Comparison of ENCODE assay signal across 20 cellular contexts in the genomic region with DNA sequence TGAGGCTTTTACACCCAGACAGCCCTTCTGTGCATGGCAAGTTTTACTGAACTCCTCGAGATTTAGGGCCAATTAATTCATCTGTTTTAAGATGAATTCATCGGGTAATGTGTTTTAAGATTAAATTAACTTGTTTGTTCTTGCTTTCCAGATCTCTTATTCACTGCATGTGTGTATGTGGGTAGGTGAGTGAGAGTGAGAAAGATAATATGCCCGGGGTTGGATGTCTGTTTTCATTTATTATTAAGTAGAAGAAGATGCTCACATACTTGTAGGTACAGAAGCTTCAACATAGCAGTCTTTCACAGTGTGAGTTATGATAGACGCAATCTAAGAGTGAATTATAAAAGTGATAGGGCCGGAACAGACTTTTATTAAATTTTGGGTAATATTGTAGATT.
DNase-seq lines count a peak whose midpoint lies in the region; ATAC-seq and TF ChIP-seq lines count a peak whose summit lies in the region.
"Had no signal": no experiment of that assay in that cellular context is flagged by ENCODE, and none has a peak within 500 bp of the region (broad histone marks: within the 10 kb centered on the region; RNA-seq: fewer than 3 reads in every experiment).

No MANE protein-coding gene starts in this region.

- H3K4ac ChIP-seq in IMR-90 (ENCODE audit: low read depth, low read length), result no peak overlapping the region

- no peak overlapping the region for H3K27ac ChIP-seq in IMR-90 (ENCODE audit: insufficient read depth, low read length)
- H3K27ac ChIP-seq: BLaER1 had no signal

- no peak overlapping the region for H3K18ac ChIP-seq in IMR-90 (ENCODE audit: low read depth, low read length)

- H3K4me2 ChIP-seq in IMR-90 (ENCODE audit: low read depth, low read length), result no peak overlapping the region
- H3K4me2 ChIP-seq: BLaER1 had no signal

- H3K4me3 Mint-ChIP-seq in mesothelial cell of epicardium, result no peak overlapping the region
- H3K4me3 Mint-ChIP-seq: CD14-positive monocyte; CD4-positive, alpha-beta memory T cell; CD4-positive, CD25-positive, alpha-beta regulatory T cell; CD8-positive, alpha-beta memory T cell had no signal

- no peaks in the 10 kb centered on the region for H4K20me1 ChIP-seq in IMR-90 (ENCODE audit: insufficient read depth, low read length)
- H4K20me1 ChIP-seq: BLaER1 had no signal

- H4K5ac ChIP-seq in IMR-90 (ENCODE audit: low read depth, low read length), result 0 out of 2 replicates have a peak overlapping the region, but pooled peaks have one; percentile 41

- H3K4me1 Mint-ChIP-seq in mesothelial cell of epicardium, result no peaks in the 10 kb centered on the region
- H3K4me1 Mint-ChIP-seq: CD14-positive monocyte had no signal

- no peak overlapping the region for H3K56ac ChIP-seq in IMR-90 (ENCODE audit: extremely low read depth, insufficient read depth, low read length)

- peaks cover 1% of the 10 kb centered on the region; the same call in 1 of the 2 replicates for H3K9me1 ChIP-seq in IMR-90 (ENCODE audit: insufficient read depth, low read length)

- TF ChIP-seq POLR2A in IMR-90 (IDR thresholded peaks at IDR 0.05; ENCODE audit: low read depth, low read length), result no peak

- H3K9me3 Mint-ChIP-seq in mesothelial cell of epicardium, result peaks cover 4% of the 10 kb centered on the region
- H3K9me3 Mint-ChIP-seq: CD8-positive, alpha-beta memory T cell had no signal

- H3K36me3 Mint-ChIP-seq in mesothelial cell of epicardium, result peaks cover 9% of the 10 kb centered on the region

- H2BK20ac ChIP-seq in IMR-90 (ENCODE audit: low read depth, low read length), result no peak overlapping the region

- H3K27me3 Mint-ChIP-seq in mesothelial cell of epicardium (ENCODE audit: low read depth), result no peaks in the 10 kb centered on the region
- H3K27me3 Mint-ChIP-seq: CD4-positive, alpha-beta memory T cell; CD4-positive, CD25-positive, alpha-beta regulatory T cell; CD8-positive, alpha-beta memory T cell had no signal

- no peak overlapping the region for H4K8ac ChIP-seq in IMR-90 (ENCODE audit: low read depth in 2 of 2, low read length in 2 of 2)

- in situ Hi-C loops in IMR-90 (cut with MboI; ENCODE audit: low sequenced_read_pairs), result no loop called here

- H2BK15ac ChIP-seq in IMR-90 (ENCODE audit: low read depth, low read length), result peak overlapping the region; percentile 33; the same call in 1 of the 3 replicates

- no peak overlapping the region for H3K4me3 ChIP-seq in IMR-90 (ENCODE audit: insufficient read depth, low read depth, low read length)
- H3K4me3 ChIP-seq: BLaER1 had no signal

- H3K9ac ChIP-seq in IMR-90 (ENCODE audit: low read depth, low read length), result no peak overlapping the region
- H3K9ac ChIP-seq: BLaER1 had no signal

- no peak overlapping the region for H4K91ac ChIP-seq in IMR-90 (ENCODE audit: insufficient read depth, low read depth, low read length)

- no peak overlapping the region for H2AK9ac ChIP-seq in IMR-90 (replicated peaks; ENCODE audit: low read depth, low read length, poor library complexity)

- POLR2A ChIA-PET in IMR-90 (lab: Charles Lee; ENCODE audit: unreplicated experiment), result no interaction called here

- DNase-seq in IMR-90 (no peak), cerebellar nuclear complex (lab: John Stamatoyannopoulos, UW) (no peak), mesothelial cell of epicardium (ENCODE audit: low spot score in 2 of 2, unreplicated experiment in 2 of 2) (no peak), NCI-H2081 treated with DMSO at 0.1 percent for 48 hours (lab: John Stamatoyannopoulos, UW) (no peak)
- DNase-seq: 8988T; ACHN; BE2C; CD4-positive, alpha-beta memory T cell; CD4-positive, CD25-positive, alpha-beta regulatory T cell; CD8-positive, alpha-beta memory T cell; COR-L47; DMS153; DMS53; DMS79; DND-41; EL; GF-D8 had no signal

- CTCF ChIA-PET in IMR-90 (lab: Yijun Ruan, JAX), result no interaction called here

- H3K27me3 ChIP-seq in IMR-90 (ENCODE audit: control insufficient read depth, insufficient read depth, low read length), result no peaks in the 10 kb centered on the region
- H3K27me3 ChIP-seq: BE2C, BLaER1 had no signal

- intact Hi-C loops in IMR-90 (cut with micrococcal nuclease), result no loop called here

- no peaks in the 10 kb centered on the region for H3K9me3 ChIP-seq in IMR-90 (ENCODE audit: control insufficient read depth, insufficient read depth, low read length)
- H3K9me3 ChIP-seq: BE2C had no signal

- H2BK5ac ChIP-seq in IMR-90 (ENCODE audit: low read depth, low read length, poor library complexity, severe bottlenecking), result no peak overlapping the region

- H3K79me1 ChIP-seq in IMR-90 (ENCODE audit: low read depth in 1 of 2, low read length in 2 of 2), result peaks cover 6 to 11% of the 10 kb centered on the region in 2 experiments

- no peak overlapping the region for H3K27ac Mint-ChIP-seq in mesothelial cell of epicardium
- H3K27ac Mint-ChIP-seq: CD14-positive monocyte; CD4-positive, alpha-beta memory T cell; CD4-positive, CD25-positive, alpha-beta regulatory T cell; CD8-positive, alpha-beta memory T cell had no signal

- no peak overlapping the region for H2AFZ ChIP-seq in IMR-90 (replicated peaks; ENCODE audit: low read length, poor library complexity)

- no peak overlapping the region for H2BK120ac ChIP-seq in IMR-90 (ENCODE audit: low read depth, low read length)

- ATAC-seq in IMR-90 (ENCODE audit: low read depth) (no peak), SK-N-SH treated with all-trans-retinoic acid at 6 μM for 48 hours (peak; percentile 55; the same call in 1 of the 3 replicates)

- H3K14ac ChIP-seq in IMR-90 (replicated peaks; ENCODE audit: low read depth, low read length), result no peak overlapping the region

- no peak for TF ChIP-seq RAD21 in IMR-90 (IDR thresholded peaks at IDR 0.05; ENCODE audit: low read length)

- peaks cover 4% of the 10 kb centered on the region for H3K4me1 ChIP-seq in IMR-90 (ENCODE audit: control insufficient read depth, insufficient read depth, low read length)
- H3K4me1 ChIP-seq: BLaER1 had no signal

- TF ChIP-seq CTCF in IMR-90 (conservative IDR thresholded peaks at IDR 0.05; ENCODE audit: low read depth, low read length) (no peak), mesothelial cell of epicardium (IDR thresholded peaks at IDR 0.05; ENCODE audit: unreplicated experiment) (no peak)

- no peaks in the 10 kb centered on the region for H3K36me3 ChIP-seq in IMR-90 (ENCODE audit: control insufficient read depth, insufficient read depth, low read length)
- H3K36me3 ChIP-seq: BE2C had no signal

- 100% methylated on average over 1 of the region's 5 CpGs for WGBS in IMR-90 (ENCODE audit: extremely low coverage in 2 of 2, insufficient read length in 1 of 2), 2 experiments

- no peak overlapping the region for H2AK5ac ChIP-seq in IMR-90 (ENCODE audit: low read depth, low read length)

- dilution Hi-C loops in IMR-90 (cut with HindIII; ENCODE audit: low sequenced_read_pairs, unreplicated experiment), result no loop called here

- H3K23ac ChIP-seq in IMR-90 (ENCODE audit: low read depth, low read length), result no peak overlapping the region

- BruUV-seq in IMR-90 (replicated peaks; lab: Mats Ljungman, UMichigan), result no TSS peak

TF ChIP-seq in IMR-90, 13 proteins besides CTCF, POLR2A, EP300 and RAD21 (continues in another document):
- TF ChIP-seq CHD1 (IDR thresholded peaks at IDR 0.05; ENCODE audit: low read depth, low read length), result no peak
- TF ChIP-seq RCOR1 (IDR thresholded peaks at IDR 0.05; ENCODE audit: insufficient replicate concordance, low read length), result no peak
- no peak for TF ChIP-seq RFX5 (IDR thresholded peaks at IDR 0.05; ENCODE audit: low read depth, low read length)
- no peak for TF ChIP-seq MAFK (IDR thresholded peaks at IDR 0.05; ENCODE audit: low read depth, low read length)
- TF ChIP-seq MXI1 (IDR thresholded peaks at IDR 0.05; ENCODE audit: borderline replicate concordance, low read depth, low read length), result no peak
- TF ChIP-seq CEBPB (IDR thresholded peaks at IDR 0.05; ENCODE audit: low read depth, low read length), result no peak
- TF ChIP-seq, protein P1, sequence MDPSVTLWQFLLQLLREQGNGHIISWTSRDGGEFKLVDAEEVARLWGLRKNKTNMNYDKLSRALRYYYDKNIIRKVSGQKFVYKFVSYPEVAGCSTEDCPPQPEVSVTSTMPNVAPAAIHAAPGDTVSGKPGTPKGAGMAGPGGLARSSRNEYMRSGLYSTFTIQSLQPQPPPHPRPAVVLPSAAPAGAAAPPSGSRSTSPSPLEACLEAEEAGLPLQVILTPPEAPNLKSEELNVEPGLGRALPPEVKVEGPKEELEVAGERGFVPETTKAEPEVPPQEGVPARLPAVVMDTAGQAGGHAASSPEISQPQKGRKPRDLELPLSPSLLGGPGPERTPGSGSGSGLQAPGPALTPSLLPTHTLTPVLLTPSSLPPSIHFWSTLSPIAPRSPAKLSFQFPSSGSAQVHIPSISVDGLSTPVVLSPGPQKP (IDR thresholded peaks at IDR 0.05; ENCODE audit: borderline replicate concordance, low read depth, low read length), result no peak
- no peak for TF ChIP-seq SMC3 (IDR thresholded peaks at IDR 0.05; ENCODE audit: low read depth, low read length)
- no peak for TF ChIP-seq FOS (IDR thresholded peaks at IDR 0.05; ENCODE audit: low read depth, low read length)

TF ChIP-seq in SK-N-SH treated with all-trans-retinoic acid at 6 μM for 48 hours, 23 proteins besides CTCF, POLR2A, EP300 and RAD21:
- TF ChIP-seq ISL1 (CRISPR knock-in tag; IDR thresholded peaks at IDR 0.05), result no peak
- peak; percentile 78; the same call in 1 of the 2 replicates for TF ChIP-seq TCF4 (CRISPR knock-in tag; IDR thresholded peaks at IDR 0.05; ENCODE audit: borderline replicate concordance)
- TF ChIP-seq, protein P2, sequence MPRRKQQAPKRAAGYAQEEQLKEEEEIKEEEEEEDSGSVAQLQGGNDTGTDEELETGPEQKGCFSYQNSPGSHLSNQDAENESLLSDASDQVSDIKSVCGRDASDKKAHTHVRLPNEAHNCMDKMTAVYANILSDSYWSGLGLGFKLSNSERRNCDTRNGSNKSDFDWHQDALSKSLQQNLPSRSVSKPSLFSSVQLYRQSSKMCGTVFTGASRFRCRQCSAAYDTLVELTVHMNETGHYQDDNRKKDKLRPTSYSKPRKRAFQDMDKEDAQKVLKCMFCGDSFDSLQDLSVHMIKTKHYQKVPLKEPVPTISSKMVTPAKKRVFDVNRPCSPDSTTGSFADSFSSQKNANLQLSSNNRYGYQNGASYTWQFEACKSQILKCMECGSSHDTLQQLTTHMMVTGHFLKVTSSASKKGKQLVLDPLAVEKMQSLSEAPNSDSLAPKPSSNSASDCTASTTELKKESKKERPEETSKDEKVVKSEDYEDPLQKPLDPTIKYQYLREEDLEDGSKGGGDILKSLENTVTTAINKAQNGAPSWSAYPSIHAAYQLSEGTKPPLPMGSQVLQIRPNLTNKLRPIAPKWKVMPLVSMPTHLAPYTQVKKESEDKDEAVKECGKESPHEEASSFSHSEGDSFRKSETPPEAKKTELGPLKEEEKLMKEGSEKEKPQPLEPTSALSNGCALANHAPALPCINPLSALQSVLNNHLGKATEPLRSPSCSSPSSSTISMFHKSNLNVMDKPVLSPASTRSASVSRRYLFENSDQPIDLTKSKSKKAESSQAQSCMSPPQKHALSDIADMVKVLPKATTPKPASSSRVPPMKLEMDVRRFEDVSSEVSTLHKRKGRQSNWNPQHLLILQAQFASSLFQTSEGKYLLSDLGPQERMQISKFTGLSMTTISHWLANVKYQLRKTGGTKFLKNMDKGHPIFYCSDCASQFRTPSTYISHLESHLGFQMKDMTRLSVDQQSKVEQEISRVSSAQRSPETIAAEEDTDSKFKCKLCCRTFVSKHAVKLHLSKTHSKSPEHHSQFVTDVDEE (CRISPR knock-in tag; IDR thresholded peaks at IDR 0.05), result peak; percentile 59; the same call in 1 of the 2 replicates
